Comparison of ENCODE assay signal across 13 cellular contexts in genomic region chr6:5486214-5486613, GRCh38.
DNase-seq lines count a peak whose midpoint lies in the region; ATAC-seq lines count a peak whose summit lies in the region.
"Had no signal": no experiment of that assay in that cellular context is flagged by ENCODE, and none has a peak within 500 bp of the region (broad histone marks: within the 10 kb centered on the region; RNA-seq: fewer than 3 reads in every experiment).

No MANE protein-coding gene starts in this region.

- ATAC-seq in GM18499 (IDR thresholded peaks at IDR 0.05; ENCODE audit: insufficient read depth, unreplicated experiment) (peak; percentile 88), GM19397 (IDR thresholded peaks at IDR 0.05; ENCODE audit: unreplicated experiment) (peak; percentile 84), HG02852 (IDR thresholded peaks at IDR 0.05; ENCODE audit: unreplicated experiment) (peak; percentile 93), HG03521 (IDR thresholded peaks at IDR 0.05; ENCODE audit: unreplicated experiment) (peak; percentile 87)
- ATAC-seq: mucosa of descending colon had no signal

- DNase-seq in A172 (ENCODE audit: low spot score): no peak
- no peak for DNase-seq in stimulated activated CD4-positive, alpha-beta T cell treated with anti-CD3 and anti-CD28 coated beads, Interleukin-1b, Interleukin-23, amount 100 ng/mL, for 48 hours
- no peak for DNase-seq in HK-2 (ENCODE audit: unreplicated experiment)
- DNase-seq in KG1 (lab: John Stamatoyannopoulos, UW): no peak
- DNase-seq: activated CD4-positive, alpha-beta T cell treated with anti-CD3 and anti-CD28 coated beads, Interleukin-2, amount 10 ng/mL, durations not matched to agents 24 days and 14 days; effector CD4-positive, alpha-beta T cell; mucosa of descending colon; NCI-H2171; SHP77 had no signal
